ENCODE assay signal across 1 cellular context in the genomic region with DNA sequence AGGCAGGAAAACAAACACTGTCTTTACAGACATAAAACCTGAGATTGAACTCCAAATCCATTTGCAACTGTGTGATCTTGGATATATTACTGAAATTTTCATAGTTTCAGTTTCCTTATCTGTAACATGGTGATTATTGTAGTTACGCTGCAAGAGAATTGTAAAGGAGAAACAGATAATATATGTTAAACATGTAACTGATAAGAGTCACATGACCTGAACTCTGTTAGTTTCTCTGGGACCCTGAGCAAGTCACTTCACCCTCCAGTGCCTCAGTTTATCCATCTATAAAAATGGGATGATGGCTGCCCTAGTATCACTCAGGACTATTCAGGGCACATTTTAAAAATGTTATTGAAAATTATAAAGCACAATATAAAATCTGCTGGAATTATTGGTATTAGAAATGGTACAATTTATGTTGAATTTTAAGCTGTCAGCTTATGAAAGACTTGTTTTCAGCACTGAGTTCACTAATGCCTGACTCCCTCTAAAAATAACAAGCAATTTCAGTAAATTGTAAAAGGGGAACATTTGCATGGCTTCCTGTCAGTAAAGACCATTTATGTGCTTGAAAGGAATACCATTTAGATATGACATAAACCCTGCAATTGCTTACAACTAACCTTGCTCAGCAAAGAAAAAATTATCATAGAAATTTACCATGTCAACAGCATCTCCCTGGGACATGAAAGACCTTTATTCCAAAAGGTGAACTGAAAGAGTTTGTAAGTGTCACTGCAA.
TF ChIP-seq lines count a peak whose summit lies in the region.

No MANE protein-coding gene starts in this region.

TF ChIP-seq in K562, 482 proteins besides CTCF, POLR2A, EP300 and RAD21 (continued from another document):
- TF ChIP-seq, protein P1, sequence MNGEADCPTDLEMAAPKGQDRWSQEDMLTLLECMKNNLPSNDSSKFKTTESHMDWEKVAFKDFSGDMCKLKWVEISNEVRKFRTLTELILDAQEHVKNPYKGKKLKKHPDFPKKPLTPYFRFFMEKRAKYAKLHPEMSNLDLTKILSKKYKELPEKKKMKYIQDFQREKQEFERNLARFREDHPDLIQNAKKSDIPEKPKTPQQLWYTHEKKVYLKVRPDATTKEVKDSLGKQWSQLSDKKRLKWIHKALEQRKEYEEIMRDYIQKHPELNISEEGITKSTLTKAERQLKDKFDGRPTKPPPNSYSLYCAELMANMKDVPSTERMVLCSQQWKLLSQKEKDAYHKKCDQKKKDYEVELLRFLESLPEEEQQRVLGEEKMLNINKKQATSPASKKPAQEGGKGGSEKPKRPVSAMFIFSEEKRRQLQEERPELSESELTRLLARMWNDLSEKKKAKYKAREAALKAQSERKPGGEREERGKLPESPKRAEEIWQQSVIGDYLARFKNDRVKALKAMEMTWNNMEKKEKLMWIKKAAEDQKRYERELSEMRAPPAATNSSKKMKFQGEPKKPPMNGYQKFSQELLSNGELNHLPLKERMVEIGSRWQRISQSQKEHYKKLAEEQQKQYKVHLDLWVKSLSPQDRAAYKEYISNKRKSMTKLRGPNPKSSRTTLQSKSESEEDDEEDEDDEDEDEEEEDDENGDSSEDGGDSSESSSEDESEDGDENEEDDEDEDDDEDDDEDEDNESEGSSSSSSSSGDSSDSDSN (IDR thresholded peaks at IDR 0.05; ENCODE audit: borderline replicate concordance in 1 of 2, low read depth in 2 of 2, low read length in 2 of 2), result no peak
- TF ChIP-seq ZSCAN32 (CRISPR knock-in tag; IDR thresholded peaks at IDR 0.05) (no peak), SMARCA4 (IDR thresholded peaks at IDR 0.05) (peak; percentile 37; the same call in 1 of the 2 replicates), GATAD2B (IDR thresholded peaks at IDR 0.05; ENCODE audit: borderline replicate concordance) (no peak), MEF2A (IDR thresholded peaks at IDR 0.05; ENCODE audit: control insufficient read depth, low read depth, low read length) (no peak), SMAD1 (IDR thresholded peaks at IDR 0.05; ENCODE audit: low read depth, low read length, partially characterized antibody) (no peak), BCOR (IDR thresholded peaks at IDR 0.05) (peak; percentile 43; the same call in 1 of the 2 replicates), SETDB1 (IDR thresholded peaks at IDR 0.05; ENCODE audit: low read length) (no peak), CBFA2T3 (IDR thresholded peaks at IDR 0.05) (0 out of 2 replicates have a peak, but pooled peaks have one; percentile 7), GTF2A2 (tag; IDR thresholded peaks at IDR 0.05) (no peak), IRF1 (CRISPR knock-in tag; IDR thresholded peaks at IDR 0.05; ENCODE audit: borderline replicate concordance) (no peak), KDM1A (IDR thresholded peaks at IDR 0.05) (peak in 1 of 2 experiments; percentile 20; a peak in 2 of 4 replicates), FOSL1 (tag; conservative IDR thresholded peaks at IDR 0.05) (no peak), ATF3 (IDR thresholded peaks at IDR 0.05) (no peak), ATF3 (CRISPR knock-in tag; conservative IDR thresholded peaks at IDR 0.05) (no peak), ZNF197 (CRISPR knock-in tag; IDR thresholded peaks at IDR 0.05; ENCODE audit: low read depth) (no peak), MYNN (IDR thresholded peaks at IDR 0.05) (no peak), MYNN (CRISPR knock-in tag; IDR thresholded peaks at IDR 0.05) (no peak), SIN3A (IDR thresholded peaks at IDR 0.05; ENCODE audit: borderline replicate concordance in 2 of 2, control insufficient read depth in 1 of 2, low read depth in 2 of 2, low read length in 2 of 2) (no peak), LEF1 (IDR thresholded peaks at IDR 0.05) (no peak), PHB (CRISPR knock-in tag; IDR thresholded peaks at IDR 0.05) (no peak)
TF ChIP-seq in K562: peak in this region for 15.
